11 cellular contexts compared by ENCODE assay signal in genomic region chr22:31615940-31616314, GRCh38. TPM values are rescaled to one million over a fixed set of nuclear protein-coding genes. Genes with fewer than 3 reads are reported as not detected.
A peak's percentile ranks its signal among the peaks of the same experiment; 100 is the strongest.
DNase-seq lines count a peak whose midpoint lies in the region; ATAC-seq, FAIRE-seq and TF ChIP-seq lines count a peak whose summit lies in the region.
"Had no signal": no experiment of that assay in that cellular context is flagged by ENCODE, and none has a peak within 500 bp of the region (broad histone marks: within the 10 kb centered on the region; RNA-seq: fewer than 3 reads in every experiment).

No MANE protein-coding gene starts in this region.

- ATAC-seq in GM19025 (IDR thresholded peaks at IDR 0.05; ENCODE audit: low read depth, unreplicated experiment), result peak; percentile 26

- peaks cover 55% of the 10 kb centered on the region for H3K36me3 ChIP-seq in BLaER1
- H3K36me3 ChIP-seq in MM.1S (replicated peaks; ENCODE audit: insufficient read depth, low read length), result no peaks in the 10 kb centered on the region
- peaks cover 2 to 24% (median 13%) of the 10 kb centered on the region in 4 experiments; a peak in 7 of 8 replicates for H3K36me3 ChIP-seq in H1 (ENCODE audit: control insufficient read depth in 2 of 4, insufficient read depth in 4 of 4, low read length in 3 of 4)
- H3K36me3 ChIP-seq in MG63, result peaks cover 9% of the 10 kb centered on the region

- TF ChIP-seq RAD21 in H1 (IDR thresholded peaks at IDR 0.05 in 1 of 2, conservative IDR thresholded peaks at IDR 0.05 in 1 of 2; ENCODE audit: low read depth in 2 of 2, low read length in 2 of 2), result no peak

- H3K27me3 ChIP-seq in BLaER1, result no peaks in the 10 kb centered on the region
- H3K27me3 ChIP-seq in MM.1S (replicated peaks; ENCODE audit: insufficient read depth, low read length), result no peaks in the 10 kb centered on the region
- no peaks in the 10 kb centered on the region for H3K27me3 ChIP-seq in H1 (replicated peaks in 1 of 4; ENCODE audit: control insufficient read depth in 3 of 4, extremely low read depth in 1 of 4, insufficient read depth in 3 of 4, low read length in 3 of 4)
- no peaks in the 10 kb centered on the region for H3K27me3 ChIP-seq in MG63

- TF ChIP-seq CTCF in MM.1S (IDR thresholded peaks at IDR 0.05; ENCODE audit: low read length), result no peak
- no peak for TF ChIP-seq CTCF in H1 (IDR thresholded peaks at IDR 0.05; ENCODE audit: control extremely low read depth in 1 of 3, insufficient read depth in 1 of 3, low read depth in 1 of 3, low read length in 3 of 3)

- CTCF ChIA-PET in H1 (lab: Charles Lee; ENCODE audit: partially characterized antibody), result interaction anchor here (0.6 to 2.2 kb wide), 5 partner anchors 9 to 59 kb away, joined by 3 to 6 read pairs (median 4); no protein-coding TSS in a partner anchor

- H4K20me1 ChIP-seq in BLaER1, result peaks cover 39% of the 10 kb centered on the region
- H4K20me1 ChIP-seq in MM.1S (ENCODE audit: insufficient read depth, low read length), result no peaks in the 10 kb centered on the region
- H4K20me1 ChIP-seq in H1 (replicated peaks in 1 of 2; ENCODE audit: control insufficient read depth in 1 of 2, insufficient read depth in 2 of 2, low read length in 2 of 2), result peaks cover 5 to 7% of the 10 kb centered on the region in 2 experiments

- no peak overlapping the region for H2BK20ac ChIP-seq in H1 (ENCODE audit: low read length)

- H2BK15ac ChIP-seq in H1 (ENCODE audit: low read length), result no peak overlapping the region

- H2AK5ac ChIP-seq in H1 (ENCODE audit: low read depth, low read length), result no peak overlapping the region

- H2AFZ ChIP-seq in MM.1S (ENCODE audit: low read length), result no peak overlapping the region
- H2AFZ ChIP-seq in H1 (ENCODE audit: low read length), result no peak overlapping the region

- peak; percentile 8 for DNase-seq in MM.1S
- DNase-seq in H1 (ENCODE audit: low read depth in 1 of 2, low spot score in 2 of 2), result no peak
- DNase-seq in MG63, result no peak
- no peak for DNase-seq in stimulated activated CD4-positive, alpha-beta T cell treated with anti-CD3 and anti-CD28 coated beads, Interleukin-12 subunit alpha, Interleukin-12 subunit beta, amount 100 ng/mL, for 4 hours
- no peak for DNase-seq in activated T-cell treated with anti-CD3 and anti-CD28 coated beads, Interleukin-2, amount 50 U/mL, for 48 hours
- DNase-seq in NCI-H526 treated with DMSO at 0.1 percent for 48 hours (lab: John Stamatoyannopoulos, UW), result no peak
- DNase-seq: activated CD8-positive, alpha-beta memory T cell treated with anti-CD3 and anti-CD28 coated beads, Interleukin-2, amount 50 U/mL, for 4 hours; DMS 273 treated with DMSO at 0.1 percent for 48 hours had no signal

- no peak overlapping the region; the same call in 1 of the 2 replicates for H2BK12ac ChIP-seq in H1 (ENCODE audit: low read depth, low read length)

- H4K5ac ChIP-seq in H1 (ENCODE audit: insufficient read length, low read depth, low read length), result no peak overlapping the region

- H4K8ac ChIP-seq in H1 (ENCODE audit: extremely low read depth, insufficient read depth, low read length), result no peak overlapping the region

- H3K4me1 ChIP-seq in BLaER1 (peaks cover 50% of the 10 kb centered on the region), MM.1S (ENCODE audit: low read length) (peaks cover 19% of the 10 kb centered on the region), H1 (replicated peaks in 1 of 4; ENCODE audit: control insufficient read depth in 3 of 4, insufficient read depth in 4 of 4, low read length in 3 of 4) (no peaks in the 10 kb centered on the region; a peak in 2 of 7 replicates)

- no peak overlapping the region for H3K14ac ChIP-seq in H1 (ENCODE audit: insufficient read length)

- TF ChIP-seq POLR2A in H1 (IDR thresholded peaks at IDR 0.05; ENCODE audit: control extremely low read depth in 1 of 2, low read depth in 2 of 2, low read length in 2 of 2), result no peak

- H3K9me3 ChIP-seq in BLaER1 (no peaks in the 10 kb centered on the region), MM.1S (replicated peaks; ENCODE audit: insufficient read depth, low read length) (no peaks in the 10 kb centered on the region), H1 (ENCODE audit: insufficient read depth in 2 of 2, low read depth in 1 of 2, low read length in 1 of 2) (no peaks in the 10 kb centered on the region), MG63 (no peaks in the 10 kb centered on the region)

- no peak overlapping the region for H3K4me3 ChIP-seq in BLaER1
- H3K4me3 ChIP-seq in MM.1S (ENCODE audit: low read length), result no peak overlapping the region
- no peak overlapping the region for H3K4me3 ChIP-seq in H1 (ENCODE audit: extremely low read depth in 1 of 4, insufficient read depth in 2 of 4, low read depth in 3 of 4, low read length in 4 of 4)
- no peak overlapping the region for H3K4me3 ChIP-seq in MG63

- H3K79me1 ChIP-seq in H1 (ENCODE audit: low read depth, low read length), result no peaks in the 10 kb centered on the region; the same call in 1 of the 2 replicates

- FAIRE-seq in H1 (lab: Jason Lieb, UNC), result no peak
- FAIRE-seq: islet of Langerhans had no signal

- H3K9ac ChIP-seq in BLaER1 (peak overlapping the region; percentile 11; the same call in 1 of the 2 replicates), MM.1S (ENCODE audit: low read length) (no peak overlapping the region), H1 (replicated peaks in 1 of 4; ENCODE audit: extremely low read depth in 1 of 4, low read depth in 3 of 4, low read length in 3 of 4) (no peak overlapping the region)

- no peak for TF ChIP-seq EP300 in H1 (IDR thresholded peaks at IDR 0.05; ENCODE audit: borderline replicate concordance in 1 of 2, low read depth in 2 of 2, low read length in 2 of 2)

- H3K23me2 ChIP-seq in H1 (ENCODE audit: low read depth, low read length), result no peaks in the 10 kb centered on the region

- 0 out of 2 replicates have a peak overlapping the region, but pooled peaks have one; percentile 24 for H2BK5ac ChIP-seq in H1 (ENCODE audit: low read depth, low read length)

- peak overlapping the region; percentile 87 for H3K4me2 ChIP-seq in BLaER1
- H3K4me2 ChIP-seq in MM.1S (ENCODE audit: low read depth, low read length), result peak overlapping the region; percentile 20; the same call in 1 of the 2 replicates
- H3K4me2 ChIP-seq in H1 (ENCODE audit: insufficient read depth in 1 of 2, low read depth in 2 of 2, low read length in 2 of 2), result no peak overlapping the region

- WGBS in H1 (ENCODE audit: extremely low coverage in 1 of 2, insufficient coverage in 1 of 2, insufficient read length in 1 of 2, insufficient replicate concordance in 2 of 2, low coverage in 1 of 2, low lambda C conversion rate in 2 of 2, missing lambda C conversion rate in 1 of 2), 2 experiments, result 89% methylated on average over 4 of the region's 4 CpGs; no CpG with 5 or more reads in 1 of the 2 experiments

- no peak overlapping the region for H3K56ac ChIP-seq in H1 (replicated peaks; ENCODE audit: insufficient read length, low read depth, low read length)

- POLR2A ChIA-PET in H1 (lab: Charles Lee; ENCODE audit: partially characterized antibody), result interaction anchor here (1.4 to 5.6 kb wide), 4 partner anchors 9 to 15 kb away, joined by 5 to 30 read pairs (median 9); no protein-coding TSS in a partner anchor

- peak overlapping the region; percentile 78 for H3K27ac ChIP-seq in BLaER1
- H3K27ac ChIP-seq in MM.1S (ENCODE audit: low read length), result peak overlapping the region; percentile 47; the same call in 1 of the 2 replicates
- no peak overlapping the region for H3K27ac ChIP-seq in H1 (ENCODE audit: low read depth, low read length)

- H2BK120ac ChIP-seq in H1 (replicated peaks; ENCODE audit: low read depth, low read length), result no peak overlapping the region

- no peak overlapping the region; the same call in 1 of the 2 replicates for H3K18ac ChIP-seq in H1 (ENCODE audit: extremely low read depth, low read length)

- no peak overlapping the region for H3K23ac ChIP-seq in H1 (ENCODE audit: insufficient read length)

- no peaks in the 10 kb centered on the region for H3K9me2 ChIP-seq in MM.1S (replicated peaks; ENCODE audit: insufficient read depth, low read length)

- 0 out of 2 replicates have a peak, but pooled peaks cover 5% of the 10 kb centered on the region for H3F3A ChIP-seq in MM.1S (ENCODE audit: insufficient read depth, low read length)

- no peak overlapping the region for H4K91ac ChIP-seq in H1 (replicated peaks; ENCODE audit: insufficient read length, low read length)

- no peaks in the 10 kb centered on the region for H3K79me2 ChIP-seq in MM.1S (ENCODE audit: low read length)
- H3K79me2 ChIP-seq in H1 (ENCODE audit: control insufficient read depth in 1 of 2, insufficient read depth in 2 of 2, low read length in 2 of 2), result no peaks in the 10 kb centered on the region

- H3K4ac ChIP-seq in H1 (replicated peaks; ENCODE audit: insufficient read length, low read depth, low read length), result no peak overlapping the region

TF ChIP-seq in H1, 55 proteins besides CTCF, POLR2A, EP300 and RAD21 (continues in another document):
- TF ChIP-seq POU5F1 (IDR thresholded peaks at IDR 0.05; ENCODE audit: low read depth, low read length) (no peak), USF2 (IDR thresholded peaks at IDR 0.05; ENCODE audit: low read length) (no peak)

RNA-seq across cellular contexts. Expression of gene PISD, which starts 46.1 kb away (rescaled TPM):
- 46.0 and 47.8 TPM in 2 replicates for total RNA-seq in H1 (2021; fragmentation: NEBNext Ultra II Directional; extraction: Animal tissue kit (Norgen Biotek cat#: 25700))
- polyA plus RNA-seq in H1 (2011; rRNA removed), result 48.2 and 74.5 TPM in 2 replicates
- 50.7 TPM for polyA plus RNA-seq in H1 (2011; cell fraction: cytosol; rRNA removed)
- polyA plus RNA-seq in H1 (2011; cell fraction: nucleus; rRNA removed), result 82.6 TPM
- polyA plus RNA-seq in H1 (2012, experiment 1 of 2), result 28.1 to 40.3 TPM (median 36.9 TPM) in 4 replicates
- 32.5 TPM for polyA plus RNA-seq in H1 (2012, experiment 2 of 2)
- 35.2 TPM for polyA plus RNA-seq in H1 (2013, experiment 1 of 2)
- polyA plus RNA-seq in H1 (2013, experiment 2 of 2), result 34.6 TPM
- polyA minus RNA-seq in H1 (2011; rRNA and poly(A)+ RNA removed), result 25.0 and 35.5 TPM in 2 replicates
- polyA minus RNA-seq in H1 (2011; cell fraction: cytosol; rRNA and poly(A)+ RNA removed), result 30.1 TPM
- polyA minus RNA-seq in H1 (2011; cell fraction: nucleus; rRNA and poly(A)+ RNA removed), result 29.5 TPM
- 16.0 and 30.5 TPM in 2 replicates for total RNA-seq in MG63 (2014; rRNA removed; shearing (Covaris generic); ENCODE audit: low replicate concordance)

Comparison
In these comparisons a context has a peak if more than half of its experiments do, and no peak if none do; other contexts are left out.
1. H3K4me2 ChIP-seq: peak in BLaER1 (single experiment) and MM.1S (single experiment); none in H1 (0 of 2).